8 cellular contexts compared by ENCODE assay signal in genomic region chr11:65427691-65428577, GRCh38. TPM values are rescaled to one million over a fixed set of nuclear protein-coding genes. Genes with fewer than 3 reads are reported as not detected.
A peak's percentile ranks its signal among the peaks of the same experiment; 100 is the strongest.
DNase-seq lines count a peak whose midpoint lies in the region; ATAC-seq and TF ChIP-seq lines count a peak whose summit lies in the region.

No MANE protein-coding gene starts in this region.

- H3K9me3 Mint-ChIP-seq in activated CD8-positive, alpha-beta memory T cell treated with anti-CD3 and anti-CD28 coated beads, Interleukin-2, amount 10 ng/mL, durations not matched to agents 7 days and 5 days (ENCODE audit: low read depth), result no peaks in the 10 kb centered on the region

- no peak overlapping the region for H2BK120ac ChIP-seq in IMR-90 (ENCODE audit: low read depth, low read length)

- H3K14ac ChIP-seq in IMR-90 (replicated peaks; ENCODE audit: low read depth, low read length), result peak overlapping the region; percentile 73; the same call in 1 of the 2 replicates

- H3K4me3 Mint-ChIP-seq in activated CD8-positive, alpha-beta memory T cell treated with anti-CD3 and anti-CD28 coated beads, Interleukin-2, amount 10 ng/mL, durations not matched to agents 7 days and 5 days, result peak overlapping the region; percentile 94

- H3K4me3 ChIP-seq in IMR-90 (ENCODE audit: insufficient read depth, low read depth, low read length), result peak overlapping the region; percentile 92
- peak overlapping the region; percentile 81 for H3K4me3 ChIP-seq in fibroblast of the aortic adventitia (ENCODE audit: low read depth, low read length)

- 50% methylated on average over 3 of the region's 11 CpGs; no CpG with 5 or more reads in 1 of the 2 experiments for WGBS in IMR-90 (ENCODE audit: extremely low coverage in 2 of 2, insufficient read length in 1 of 2), 2 experiments

- peak overlapping the region; percentile 77 for H2BK5ac ChIP-seq in IMR-90 (ENCODE audit: low read depth, low read length, poor library complexity, severe bottlenecking)

- no peaks in the 10 kb centered on the region; the same call in 1 of the 2 replicates for H3K9me1 ChIP-seq in IMR-90 (ENCODE audit: insufficient read depth, low read length)

- dilution Hi-C loops in IMR-90 (cut with HindIII; ENCODE audit: low sequenced_read_pairs, unreplicated experiment), result no loop called here

- peak overlapping the region; percentile 11 for H2AK9ac ChIP-seq in IMR-90 (replicated peaks; ENCODE audit: low read depth, low read length, poor library complexity)

- no peaks in the 10 kb centered on the region for H3K9me3 ChIP-seq in IMR-90 (ENCODE audit: control insufficient read depth, insufficient read depth, low read length)

- TF ChIP-seq RAD21 in IMR-90 (IDR thresholded peaks at IDR 0.05; ENCODE audit: low read length), result no peak

- ATAC-seq in IMR-90 (ENCODE audit: low read depth) (peak; percentile 2), GM19463 (IDR thresholded peaks at IDR 0.05; ENCODE audit: unreplicated experiment) (no peak)
- no peak for ATAC-seq in activated CD8-positive, alpha-beta memory T cell treated with anti-CD3 and anti-CD28 coated beads, Interleukin-2, amount 10 ng/mL, durations not matched to agents 7 days and 5 days

- no peaks in the 10 kb centered on the region for H3K27me3 ChIP-seq in IMR-90 (ENCODE audit: control insufficient read depth, insufficient read depth, low read length)

- peaks cover 1% of the 10 kb centered on the region for H3K27me3 Mint-ChIP-seq in activated CD8-positive, alpha-beta memory T cell treated with anti-CD3 and anti-CD28 coated beads, Interleukin-2, amount 10 ng/mL, durations not matched to agents 7 days and 5 days

- peaks cover 41% of the 10 kb centered on the region for H3K36me3 ChIP-seq in IMR-90 (ENCODE audit: control insufficient read depth, insufficient read depth, low read length)

- H3K79me1 ChIP-seq in IMR-90 (ENCODE audit: low read depth in 1 of 2, low read length in 2 of 2), result peaks cover 0 to 17% of the 10 kb centered on the region in 2 experiments; a peak in 2 of 4 replicates

- peak overlapping the region; percentile 82 for H3K4me2 ChIP-seq in IMR-90 (ENCODE audit: low read depth, low read length)

- in situ Hi-C loops in IMR-90 (cut with MboI; ENCODE audit: low sequenced_read_pairs) (no loop called here), GM13976 (cut with MboI; ENCODE audit: low sequenced_read_pairs, unreplicated experiment) (no loop called here)

- no peak overlapping the region for H3K18ac ChIP-seq in IMR-90 (ENCODE audit: low read depth, low read length)

- BruUV-seq in IMR-90 (replicated peaks; lab: Mats Ljungman, UMichigan), result no TSS peak

- H2BK15ac ChIP-seq in IMR-90 (ENCODE audit: low read depth, low read length), result no peak overlapping the region

- H3K4me1 ChIP-seq in IMR-90 (ENCODE audit: control insufficient read depth, insufficient read depth, low read length), result no peaks in the 10 kb centered on the region

- H3K56ac ChIP-seq in IMR-90 (ENCODE audit: extremely low read depth, insufficient read depth, low read length), result 0 out of 2 replicates have a peak overlapping the region, but pooled peaks have one; percentile 5

- peak overlapping the region; percentile 95 for H3K23ac ChIP-seq in IMR-90 (ENCODE audit: low read depth, low read length)

- H3K27ac ChIP-seq in IMR-90 (ENCODE audit: insufficient read depth, low read length), result peak overlapping the region; percentile 62; the same call in 1 of the 2 replicates

- H3K9ac ChIP-seq in IMR-90 (ENCODE audit: low read depth, low read length), result peak overlapping the region; percentile 66

- intact Hi-C loops in IMR-90 (cut with micrococcal nuclease), result no loop called here

- H4K91ac ChIP-seq in IMR-90 (ENCODE audit: insufficient read depth, low read depth, low read length), result no peak overlapping the region

- peaks cover 66% of the 10 kb centered on the region for H3K4me1 Mint-ChIP-seq in activated CD8-positive, alpha-beta memory T cell treated with anti-CD3 and anti-CD28 coated beads, Interleukin-2, amount 10 ng/mL, durations not matched to agents 7 days and 5 days

- H2AK5ac ChIP-seq in IMR-90 (ENCODE audit: low read depth, low read length), result 0 out of 2 replicates have a peak overlapping the region, but pooled peaks have one; percentile 5

- H3K36me3 Mint-ChIP-seq in activated CD8-positive, alpha-beta memory T cell treated with anti-CD3 and anti-CD28 coated beads, Interleukin-2, amount 10 ng/mL, durations not matched to agents 7 days and 5 days, result peaks cover 72% of the 10 kb centered on the region

- CTCF ChIA-PET in IMR-90 (lab: Yijun Ruan, JAX), result no interaction called here
- CTCF ChIA-PET in activated CD8-positive, alpha-beta memory T cell treated with anti-CD3 and anti-CD28 coated beads, Interleukin-2, amount 10 ng/mL, durations not matched to agents 7 days and 5 days (lab: Charles Lee), result interaction anchor here (2.9 kb wide), 1 partner anchor 12 kb away, joined by 8 read pairs; no protein-coding TSS in a partner anchor

- POLR2A ChIA-PET in IMR-90 (lab: Charles Lee; ENCODE audit: unreplicated experiment), result no interaction called here

- H3K4ac ChIP-seq in IMR-90 (ENCODE audit: low read depth, low read length), result 0 out of 2 replicates have a peak overlapping the region, but pooled peaks have one; percentile 19

- H3K27ac Mint-ChIP-seq in activated CD8-positive, alpha-beta memory T cell treated with anti-CD3 and anti-CD28 coated beads, Interleukin-2, amount 10 ng/mL, durations not matched to agents 7 days and 5 days, result peak overlapping the region; percentile 98

- peak; percentile 87 for TF ChIP-seq POLR2A in IMR-90 (IDR thresholded peaks at IDR 0.05; ENCODE audit: low read depth, low read length)

- no peak overlapping the region for H2BK20ac ChIP-seq in IMR-90 (ENCODE audit: low read depth, low read length)

- DNase-seq in CD1c-positive myeloid dendritic cell (ENCODE audit: extremely low spot score) (peak; percentile 41), IMR-90 (peak; percentile 78), fibroblast of the aortic adventitia (ENCODE audit: low read depth) (peak; percentile 83), pons (ENCODE audit: low spot score) (peak; percentile 80), 8988T (no peak), GM13976 (ENCODE audit: low spot score) (no peak)
- peak; percentile 65 for DNase-seq in activated CD8-positive, alpha-beta memory T cell treated with anti-CD3 and anti-CD28 coated beads, Interleukin-2, amount 10 ng/mL, durations not matched to agents 7 days and 5 days

- peaks cover 99% of the 10 kb centered on the region for H4K20me1 ChIP-seq in IMR-90 (ENCODE audit: insufficient read depth, low read length)

- peak overlapping the region; percentile 46 for H2AFZ ChIP-seq in IMR-90 (replicated peaks; ENCODE audit: low read length, poor library complexity)

- peak overlapping the region in 1 of 2 experiments; percentile 13; a peak in 1 of 4 replicates for H4K8ac ChIP-seq in IMR-90 (ENCODE audit: low read depth in 2 of 2, low read length in 2 of 2)

- H4K5ac ChIP-seq in IMR-90 (ENCODE audit: low read depth, low read length), result no peak overlapping the region

- TF ChIP-seq CTCF in IMR-90 (conservative IDR thresholded peaks at IDR 0.05; ENCODE audit: low read depth, low read length) (no peak), fibroblast of the aortic adventitia (IDR thresholded peaks at IDR 0.05; ENCODE audit: insufficient read depth, low read length) (no peak), GM13976 (IDR thresholded peaks at IDR 0.05; ENCODE audit: borderline replicate concordance, control extremely low read depth, extremely low read depth, insufficient read depth, missing control alignments) (no peak)

TF ChIP-seq in IMR-90, 13 proteins besides CTCF, POLR2A, EP300 and RAD21 (continues in another document):
- TF ChIP-seq MXI1 (IDR thresholded peaks at IDR 0.05; ENCODE audit: borderline replicate concordance, low read depth, low read length) (no peak), CEBPB (IDR thresholded peaks at IDR 0.05; ENCODE audit: low read depth, low read length) (no peak), MAZ (IDR thresholded peaks at IDR 0.05; ENCODE audit: borderline replicate concordance, low read depth, low read length) (peak; percentile 56; the same call in 1 of the 2 replicates), BHLHE40 (IDR thresholded peaks at IDR 0.05; ENCODE audit: low read depth, low read length) (peak; percentile 57; the same call in 1 of the 2 replicates), USF2 (IDR thresholded peaks at IDR 0.05; ENCODE audit: low read depth, low read length) (no peak; the same call in 1 of the 2 replicates), RFX5 (IDR thresholded peaks at IDR 0.05; ENCODE audit: low read depth, low read length) (no peak), CHD1 (IDR thresholded peaks at IDR 0.05; ENCODE audit: low read depth, low read length) (peak; percentile 87)

RNA-seq across cellular contexts. Expression of gene NEAT1, which starts 5.3 kb away (rescaled TPM):
- 30.1 and 38.0 TPM in 2 replicates for total RNA-seq in IMR-90 (2012; rRNA removed)
- polyA plus RNA-seq in IMR-90 (2012; rRNA removed), result 56.3 and 114 TPM in 2 replicates
- polyA plus RNA-seq in IMR-90 (2012; cell fraction: cytosol; rRNA removed), result 12.5 and 21.1 TPM in 2 replicates
- polyA plus RNA-seq in IMR-90 (2012; cell fraction: nucleus; rRNA removed; ENCODE audit: low replicate concordance), result 237 and 1,050 TPM in 2 replicates
- 100 to 1,000 TPM; 525 to 618 TPM for total RNA-seq in activated CD8-positive, alpha-beta memory T cell treated with anti-CD3 and anti-CD28 coated beads, Interleukin-2, amount 10 ng/mL, durations not matched to agents 7 days and 5 days
- 527 and 883 TPM in 2 replicates for total RNA-seq in fibroblast of the aortic adventitia (ENCODE audit: low replicate concordance)

RNA-seq across cellular contexts. Expression of gene FRMD8, which starts 41.5 kb away (rescaled TPM):
- 10.8 and 11.3 TPM in 2 replicates for total RNA-seq in IMR-90 (2012; rRNA removed)
- polyA plus RNA-seq in IMR-90 (2012; rRNA removed), result 19.8 and 22.5 TPM in 2 replicates
- polyA plus RNA-seq in IMR-90 (2012; cell fraction: cytosol; rRNA removed), result 30.0 and 36.2 TPM in 2 replicates
- polyA plus RNA-seq in IMR-90 (2012; cell fraction: nucleus; rRNA removed; ENCODE audit: low replicate concordance), result 33.2 and 66.1 TPM in 2 replicates
- 10 to 100 TPM; 52.0 to 56.7 TPM for total RNA-seq in activated CD8-positive, alpha-beta memory T cell treated with anti-CD3 and anti-CD28 coated beads, Interleukin-2, amount 10 ng/mL, durations not matched to agents 7 days and 5 days
- total RNA-seq in fibroblast of the aortic adventitia (ENCODE audit: low replicate concordance), result 42.7 and 172 TPM in 2 replicates

RNA-seq across cellular contexts. Expression of gene SLC25A45, which starts 45.5 kb away (rescaled TPM):
- 0.56 and 0.72 TPM in 2 replicates for total RNA-seq in IMR-90 (2012; rRNA removed)
- 1.2 and 1.3 TPM in 2 replicates for polyA plus RNA-seq in IMR-90 (2012; rRNA removed)
- polyA plus RNA-seq in IMR-90 (2012; cell fraction: cytosol; rRNA removed), result 0.69 and 1.5 TPM in 2 replicates
- polyA plus RNA-seq in IMR-90 (2012; cell fraction: nucleus; rRNA removed; ENCODE audit: low replicate concordance), result 5.8 and 7.2 TPM in 2 replicates
- 10 to 100 TPM; 19.4 to 25.1 TPM for total RNA-seq in activated CD8-positive, alpha-beta memory T cell treated with anti-CD3 and anti-CD28 coated beads, Interleukin-2, amount 10 ng/mL, durations not matched to agents 7 days and 5 days
- total RNA-seq in fibroblast of the aortic adventitia (ENCODE audit: low replicate concordance), result 0.41 and 5.8 TPM in 2 replicates

Comparison
In these comparisons a context has a peak if more than half of its experiments do, and no peak if none do; other contexts are left out.
1. DNase-seq: peak in CD1c-positive myeloid dendritic cell (single experiment), IMR-90 (single experiment), activated CD8-positive, alpha-beta memory T cell treated with anti-CD3 and anti-CD28 coated beads, Interleukin-2, amount 10 ng/mL, durations not matched to agents 7 days and 5 days (single experiment), fibroblast of the aortic adventitia (single experiment) and pons (single experiment); none in 8988T (single experiment) and GM13976 (single experiment).
2. RNA of gene NEAT1, which starts 5.3 kb away (total RNA-seq): 525 to 618 TPM in activated CD8-positive, alpha-beta memory T cell treated with anti-CD3 and anti-CD28 coated beads, Interleukin-2, amount 10 ng/mL, durations not matched to agents 7 days and 5 days and 527 to 883 TPM in fibroblast of the aortic adventitia; 30.1 to 38.0 TPM in IMR-90; every median in the first group is over 10 times any median in the second.